Comparison of ENCODE assay signal across 8 cellular contexts in genomic region chr7:123535517-123535916, GRCh38. TPM values are rescaled to one million over a fixed set of nuclear protein-coding genes. Genes with fewer than 3 reads are reported as not detected.
DNase-seq lines count a peak whose midpoint lies in the region; TF ChIP-seq lines count a peak whose summit lies in the region.

No MANE protein-coding gene starts in this region.

- H3K36me3 ChIP-seq in neural cell (ENCODE audit: insufficient read depth, low read length) = no peaks in the 10 kb centered on the region

- no peak overlapping the region for H2AFZ ChIP-seq in neural cell (ENCODE audit: low read depth, low read length)

- H3K27ac ChIP-seq in AG04450 (ENCODE audit: low read depth, low read length) = no peak overlapping the region
- H3K27ac ChIP-seq in neural cell (ENCODE audit: low read length) = no peak overlapping the region

- no peak overlapping the region for H3K9ac ChIP-seq in neural cell (ENCODE audit: low read length)

- H3K27me3 ChIP-seq in AG04450 (ENCODE audit: control insufficient read depth, insufficient read depth, low read length) (no peaks in the 10 kb centered on the region), neural cell (ENCODE audit: insufficient read depth, low read depth, low read length) (peaks cover 10% of the 10 kb centered on the region)

- H3K9me3 ChIP-seq in AG04450 (ENCODE audit: control insufficient read depth, insufficient read depth, low read length) (no peaks in the 10 kb centered on the region), neural cell (ENCODE audit: low read length) (no peaks in the 10 kb centered on the region)

- no peak overlapping the region for H3K4me2 ChIP-seq in neural cell (ENCODE audit: low read length)

- CTCF ChIA-PET in AG04450 (lab: Charles Lee) = interaction anchor here (0.6 to 3.0 kb wide), 5 partner anchors 12 to 1310 kb away, joined by 3 to 49 read pairs (median 3); partner anchors contain the start of gene NDUFA5

- TF ChIP-seq CTCF in AG04450 (IDR thresholded peaks at IDR 0.05; ENCODE audit: low read depth, low read length) (no peak), LNCaP clone FGC (IDR thresholded peaks at IDR 0.05; ENCODE audit: control insufficient read depth, extremely low read depth, insufficient read depth) (no peak), choroid plexus epithelial cell (conservative IDR thresholded peaks at IDR 0.05; ENCODE audit: low read depth, low read length) (no peak), neural cell (IDR thresholded peaks at IDR 0.05; ENCODE audit: poor library complexity, severe bottlenecking) (no peak)

- H4K20me1 ChIP-seq in neural cell (ENCODE audit: insufficient read depth) = no peaks in the 10 kb centered on the region

- POLR2A ChIA-PET in AG04450 (lab: Yijun Ruan, JAX) = no interaction called here

- H3K79me2 ChIP-seq in neural cell (replicated peaks; ENCODE audit: insufficient read depth, low read length) = no peaks in the 10 kb centered on the region

- H3F3A ChIP-seq in neural cell (ENCODE audit: insufficient read depth, low read length, poor library complexity, severe bottlenecking) = peaks cover 4% of the 10 kb centered on the region

- H3K9me2 ChIP-seq in neural cell (ENCODE audit: insufficient read depth, low read length) = no peaks in the 10 kb centered on the region

- TF ChIP-seq EP300 in neural cell (conservative IDR thresholded peaks at IDR 0.05; ENCODE audit: poor library complexity, severe bottlenecking) = no peak

- TF ChIP-seq RAD21 in neural cell (conservative IDR thresholded peaks at IDR 0.05) = no peak

- H3K4me3 ChIP-seq in AG04450 (ENCODE audit: low read depth, low read length) (peak overlapping the region; percentile 39), LNCaP clone FGC (ENCODE audit: low read depth, low read length) (peak overlapping the region; percentile 44), choroid plexus epithelial cell (ENCODE audit: low read depth, low read length) (peak overlapping the region; percentile 37), neural cell (ENCODE audit: low read length) (peak overlapping the region; percentile 68)

- no peak for DNase-seq in AG04450 (ENCODE audit: low read depth, low spot score)
- no peak for DNase-seq in LNCaP clone FGC (ENCODE audit: low read depth)
- no peak for DNase-seq in choroid plexus epithelial cell (ENCODE audit: low read depth)
- no peak for DNase-seq in anterior cingulate cortex (lab: John Stamatoyannopoulos, UW)
- no peak for DNase-seq in SHP77 treated with DMSO at 0.1 percent for 48 hours (lab: John Stamatoyannopoulos, UW)
- no peak for DNase-seq in RPMI8226
- DNase-seq in stimulated activated CD4-positive, alpha-beta T cell treated with anti-CD3 and anti-CD28 coated beads, Interleukin-4, amount 100 ng/mL, for 1 hour = no peak

TF ChIP-seq in neural cell, 6 proteins besides CTCF, POLR2A, EP300 and RAD21:
- TF ChIP-seq TAF1 (IDR thresholded peaks at IDR 0.05; ENCODE audit: low read depth) = no peak
- no peak for TF ChIP-seq REST (IDR thresholded peaks at IDR 0.05; ENCODE audit: borderline replicate concordance)
- no peak for TF ChIP-seq SMC3 (conservative IDR thresholded peaks at IDR 0.05; ENCODE audit: poor library complexity)
- no peak for TF ChIP-seq EZH2 (IDR thresholded peaks at IDR 0.05; ENCODE audit: borderline replicate concordance, insufficient read depth, low read length, poor library complexity, severe bottlenecking)
- TF ChIP-seq POLR2AphosphoS5 (IDR thresholded peaks at IDR 0.05) = no peak
- no peak for TF ChIP-seq MXI1 (conservative IDR thresholded peaks at IDR 0.05; ENCODE audit: poor library complexity, severe bottlenecking)

RNA-seq across cellular contexts. Expression of gene IQUB, which starts 1.1 kb away (rescaled TPM):
- polyA plus RNA-seq in AG04450 (2011; rRNA removed) = 0.06 and 0.15 TPM in 2 replicates
- polyA minus RNA-seq in AG04450 (2011; rRNA and poly(A)+ RNA removed) = 0.05 and 0.17 TPM in 2 replicates
- polyA plus RNA-seq in neural cell = 0.41 and 0.58 TPM in 2 replicates
- 2.2 and 3.2 TPM in 2 replicates for polyA minus RNA-seq in neural cell

RNA-seq across cellular contexts. Expression of gene NDUFA5, which starts 22.1 kb away (rescaled TPM):
- polyA plus RNA-seq in AG04450 (2011; rRNA removed) (21.0 and 39.8 TPM in 2 replicates), neural cell (301 and 406 TPM in 2 replicates)
- polyA minus RNA-seq in AG04450 (2011; rRNA and poly(A)+ RNA removed) = 8.0 and 18.8 TPM in 2 replicates
- polyA minus RNA-seq in neural cell = 185 and 205 TPM in 2 replicates
